Comparison of ENCODE assay signal across 8 cellular contexts in the genomic region with DNA sequence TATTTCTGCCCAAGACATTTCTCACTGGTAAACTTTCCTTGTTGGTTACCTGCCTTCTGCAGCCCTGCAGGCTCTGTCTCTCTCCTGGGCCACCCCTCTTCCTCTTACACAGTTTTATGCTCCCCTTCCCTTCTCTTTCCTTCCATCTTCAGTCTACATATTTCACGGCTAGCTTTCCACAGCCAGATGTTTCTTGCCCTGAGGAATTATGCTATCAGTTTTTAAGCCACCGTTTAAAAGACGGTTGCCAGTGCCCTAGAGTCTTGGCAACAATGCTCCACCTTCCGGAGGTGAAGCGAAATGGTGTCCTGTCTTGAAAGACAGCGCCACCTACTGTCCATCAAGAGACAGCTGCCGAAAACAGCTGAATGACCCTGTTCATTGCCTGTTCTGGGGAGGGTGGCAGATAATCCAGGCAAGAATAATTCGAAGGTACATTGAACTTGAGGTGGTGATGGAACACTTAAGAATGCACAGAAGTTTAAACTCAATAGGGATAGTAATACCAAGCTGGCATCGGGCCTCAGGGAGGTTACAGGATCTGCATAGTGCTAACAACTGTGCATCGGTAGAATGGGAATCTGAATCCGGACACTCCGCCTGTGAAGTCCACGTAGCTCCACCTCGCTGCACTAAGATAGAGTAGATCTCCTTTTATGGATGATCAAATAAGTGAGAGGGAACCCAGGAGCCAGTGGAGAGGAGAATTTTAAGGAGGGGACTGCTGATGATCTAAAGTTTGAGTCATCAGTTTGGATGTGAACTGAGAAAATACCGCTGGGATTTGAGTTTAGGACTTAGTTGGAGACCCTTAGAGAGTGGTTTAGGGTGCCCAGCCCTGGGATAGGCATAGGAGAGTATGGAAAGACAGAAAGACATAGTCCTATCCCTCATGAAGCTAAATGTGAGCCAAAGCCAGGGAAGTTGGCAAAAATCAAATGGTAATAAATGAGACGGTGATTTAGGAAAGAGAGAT. TPM values are rescaled to one million over a fixed set of nuclear protein-coding genes. Genes with fewer than 3 reads are reported as not detected.
A peak's percentile ranks its signal among the peaks of the same experiment; 100 is the strongest.
DNase-seq lines count a peak whose midpoint lies in the region; ATAC-seq, FAIRE-seq and TF ChIP-seq lines count a peak whose summit lies in the region.

No MANE protein-coding gene starts in this region.

- TF ChIP-seq CTCF in HEK293 (tag by site-specific recombination; IDR thresholded peaks at IDR 0.05), result peak; percentile 98
- TF ChIP-seq CTCF in activated B cell treated with CpG ODN at 0.5 μM for 24 hours (IDR thresholded peaks at IDR 0.05), result peak; percentile 83
- TF ChIP-seq CTCF in cardiac fibroblast (IDR thresholded peaks at IDR 0.05; ENCODE audit: low read depth, low read length), result peak; percentile 100

- H3K36me3 Mint-ChIP-seq in activated B cell treated with CpG ODN at 0.5 μM for 24 hours (ENCODE audit: low read depth), result no peaks in the 10 kb centered on the region

- H3K4me3 ChIP-seq in HEK293 (ENCODE audit: low read depth, low read length) (no peak overlapping the region), cardiac fibroblast (replicated peaks in 1 of 2; ENCODE audit: low read depth in 2 of 2, low read length in 2 of 2) (no peak overlapping the region)

- H3K27ac ChIP-seq in HEK293 (ENCODE audit: extremely low read depth, low read depth, low read length), result no peak overlapping the region

- H3K4me3 Mint-ChIP-seq in activated B cell treated with CpG ODN at 0.5 μM for 24 hours, result no peak overlapping the region

- peaks cover 15% of the 10 kb centered on the region for H3K4me1 Mint-ChIP-seq in activated B cell treated with CpG ODN at 0.5 μM for 24 hours

- DNase-seq in DMS153 (lab: John Stamatoyannopoulos, UW) (peak; percentile 77), NCI-H226 (peak; percentile 63), activated B cell treated with CpG ODN at 0.5 μM for 24 hours (no peak), cardiac fibroblast (ENCODE audit: low read depth in 2 of 2) (peak; percentile 87 to 90)
- DNase-seq in stimulated activated CD4-positive, alpha-beta T cell treated with anti-CD3 and anti-CD28 coated beads, Interleukin-15, amount 100 ng/mL, for 48 hours (ENCODE audit: low read depth in 2 of 2), result peak; percentile 48 to 49

- H3K27ac Mint-ChIP-seq in activated B cell treated with CpG ODN at 0.5 μM for 24 hours, result no peak overlapping the region

- CTCF ChIA-PET in HEK293 (lab: Yijun Ruan, JAX) (interaction anchor here (0.5 to 8.4 kb wide), 65 partner anchors 8 to 637 kb away, joined by 3 to 200 read pairs (median 5); partner anchors contain the start of genes PPP1R11, TRIM10, TRIM15 and TRIM26), activated B cell treated with CpG ODN at 0.5 μM for 24 hours (lab: Charles Lee) (interaction anchor here (0.5 to 5.5 kb wide), 24 partner anchors 9 to 483 kb away, joined by 3 to 138 read pairs (median 4); partner anchors contain the start of gene POLR1H)

- no peaks in the 10 kb centered on the region for H3K9me3 Mint-ChIP-seq in activated B cell treated with CpG ODN at 0.5 μM for 24 hours

- POLR2A ChIA-PET in HEK293 (lab: Yijun Ruan, JAX) (interaction anchor here (1.2 to 3.2 kb wide), 5 partner anchors 23 to 82 kb away, joined by 3 to 20 read pairs (median 5); partner anchors contain the start of genes POLR1H and TRIM26), activated B cell treated with CpG ODN at 0.5 μM for 24 hours (lab: Charles Lee) (interaction anchor here (1.2 kb wide), 1 partner anchor 28 kb away, joined by 5 read pairs; no protein-coding TSS in a partner anchor)

- TF ChIP-seq POLR2A in GM18505 (IDR thresholded peaks at IDR 0.05; ENCODE audit: borderline replicate concordance, extremely low read depth, insufficient read depth, insufficient read length), result no peak

- ATAC-seq in activated B cell treated with CpG ODN at 0.5 μM for 24 hours (ENCODE audit: low read depth) (peak; percentile 89), GM18505 (IDR thresholded peaks at IDR 0.05; ENCODE audit: unreplicated experiment) (no peak)

- H3K4me1 ChIP-seq in HEK293 (ENCODE audit: control insufficient read depth, insufficient read depth, low read length), result no peaks in the 10 kb centered on the region

- FAIRE-seq in islet of Langerhans (lab: Jason Lieb, UNC), result peak; percentile 81

- H3K36me3 ChIP-seq in HEK293 (ENCODE audit: control insufficient read depth in 2 of 2, insufficient read depth in 1 of 2, low read length in 2 of 2), result no peaks in the 10 kb centered on the region

- no peaks in the 10 kb centered on the region for H3K9me3 ChIP-seq in HEK293 (ENCODE audit: control insufficient read depth, insufficient read depth, low read depth, low read length)

- peaks cover 62% of the 10 kb centered on the region for H3K27me3 Mint-ChIP-seq in activated B cell treated with CpG ODN at 0.5 μM for 24 hours

- intact Hi-C loops in activated B cell treated with CpG ODN at 0.5 μM for 24 hours (cut with micrococcal nuclease), result loop anchor here (1.0 kb wide), 4 partner anchors 28 to 393 kb away; no protein-coding TSS in a partner anchor

TF ChIP-seq in HEK293, 187 proteins besides CTCF, POLR2A, EP300 and RAD21 (continues in another document):
- TF ChIP-seq ZNF660 (tag by site-specific recombination; IDR thresholded peaks at IDR 0.05), result peak; percentile 92
- TF ChIP-seq ZNF24 (tag by site-specific recombination; IDR thresholded peaks at IDR 0.05), result no peak; the same call in 1 of the 2 replicates
- TF ChIP-seq MEIS1 (CRISPR knock-in tag; IDR thresholded peaks at IDR 0.05; ENCODE audit: borderline replicate concordance), result no peak
- peak; percentile 75 for TF ChIP-seq ZBTB20 (tag by site-specific recombination; IDR thresholded peaks at IDR 0.05)
- TF ChIP-seq ZNF654 (tag by site-specific recombination; IDR thresholded peaks at IDR 0.05; ENCODE audit: low read depth), result peak; percentile 98
- TF ChIP-seq ZNF623 (tag by site-specific recombination; IDR thresholded peaks at IDR 0.05), result no peak
- TF ChIP-seq, protein P1, sequence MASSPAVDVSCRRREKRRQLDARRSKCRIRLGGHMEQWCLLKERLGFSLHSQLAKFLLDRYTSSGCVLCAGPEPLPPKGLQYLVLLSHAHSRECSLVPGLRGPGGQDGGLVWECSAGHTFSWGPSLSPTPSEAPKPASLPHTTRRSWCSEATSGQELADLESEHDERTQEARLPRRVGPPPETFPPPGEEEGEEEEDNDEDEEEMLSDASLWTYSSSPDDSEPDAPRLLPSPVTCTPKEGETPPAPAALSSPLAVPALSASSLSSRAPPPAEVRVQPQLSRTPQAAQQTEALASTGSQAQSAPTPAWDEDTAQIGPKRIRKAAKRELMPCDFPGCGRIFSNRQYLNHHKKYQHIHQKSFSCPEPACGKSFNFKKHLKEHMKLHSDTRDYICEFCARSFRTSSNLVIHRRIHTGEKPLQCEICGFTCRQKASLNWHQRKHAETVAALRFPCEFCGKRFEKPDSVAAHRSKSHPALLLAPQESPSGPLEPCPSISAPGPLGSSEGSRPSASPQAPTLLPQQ (tag by site-specific recombination; IDR thresholded peaks at IDR 0.05), result 0 out of 2 replicates have a peak, but pooled peaks have one; percentile 25
- peak; percentile 78 for TF ChIP-seq TRIM28 (IDR thresholded peaks at IDR 0.05; ENCODE audit: borderline replicate concordance, low read length)
- no peak for TF ChIP-seq ZNF416 (tag by site-specific recombination; IDR thresholded peaks at IDR 0.05)
- TF ChIP-seq BCL11B (tag by site-specific recombination; IDR thresholded peaks at IDR 0.05; ENCODE audit: low read depth), result no peak
- peak; percentile 8; the same call in 1 of the 2 replicates for TF ChIP-seq ZXDB (tag by site-specific recombination; IDR thresholded peaks at IDR 0.05)
- TF ChIP-seq ZNF324 (tag by site-specific recombination; IDR thresholded peaks at IDR 0.05), result peak; percentile 42; the same call in 1 of the 2 replicates
- TF ChIP-seq ZNF146 (tag by site-specific recombination; IDR thresholded peaks at IDR 0.05), result no peak
- peak; percentile 87 for TF ChIP-seq ZNF600 (tag by site-specific recombination; IDR thresholded peaks at IDR 0.05)
- peak; percentile 45 for TF ChIP-seq SP7 (tag by site-specific recombination; IDR thresholded peaks at IDR 0.05)
- TF ChIP-seq FEZF1 (tag by site-specific recombination; IDR thresholded peaks at IDR 0.05), result 0 out of 2 replicates have a peak, but pooled peaks have one; percentile 27
- peak; percentile 89 for TF ChIP-seq ZNF335 (tag by site-specific recombination; conservative IDR thresholded peaks at IDR 0.05)
- no peak for TF ChIP-seq ZNF707 (tag by site-specific recombination; IDR thresholded peaks at IDR 0.05)
- TF ChIP-seq, protein P2, sequence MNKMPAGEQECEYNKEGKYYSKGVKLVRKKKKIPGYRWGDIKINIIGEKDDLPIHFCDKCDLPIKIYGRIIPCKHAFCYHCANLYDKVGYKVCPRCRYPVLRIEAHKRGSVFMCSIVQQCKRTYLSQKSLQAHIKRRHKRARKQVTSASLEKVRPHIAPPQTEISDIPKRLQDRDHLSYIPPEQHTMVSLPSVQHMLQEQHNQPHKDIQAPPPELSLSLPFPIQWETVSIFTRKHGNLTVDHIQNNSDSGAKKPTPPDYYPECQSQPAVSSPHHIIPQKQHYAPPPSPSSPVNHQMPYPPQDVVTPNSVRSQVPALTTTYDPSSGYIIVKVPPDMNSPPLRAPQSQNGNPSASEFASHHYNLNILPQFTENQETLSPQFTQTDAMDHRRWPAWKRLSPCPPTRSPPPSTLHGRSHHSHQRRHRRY (tag by site-specific recombination; IDR thresholded peaks at IDR 0.05), result no peak
- TF ChIP-seq ZNF133 (tag by site-specific recombination; IDR thresholded peaks at IDR 0.05), result no peak

RNA-seq across cellular contexts. Expression of gene TRIM40, which starts 4.8 kb away (rescaled TPM):
- not detected in 2 replicates for total RNA-seq in activated B cell treated with CpG ODN at 0.5 μM for 24 hours

RNA-seq across cellular contexts. Expression of gene TRIM31, which starts 18.3 kb away (rescaled TPM):
- total RNA-seq in activated B cell treated with CpG ODN at 0.5 μM for 24 hours, result not detected in 2 replicates

RNA-seq across cellular contexts. Expression of gene TRIM10, which starts 29.8 kb away (rescaled TPM):
- not detected in 2 replicates for total RNA-seq in activated B cell treated with CpG ODN at 0.5 μM for 24 hours

RNA-seq across cellular contexts. Expression of gene TRIM15, which starts 32.2 kb away (rescaled TPM):
- not detected in 2 replicates for total RNA-seq in activated B cell treated with CpG ODN at 0.5 μM for 24 hours

RNA-seq across cellular contexts. Expression of gene RNF39, which starts 55.6 kb away (rescaled TPM):
- not detected in 2 replicates for total RNA-seq in activated B cell treated with CpG ODN at 0.5 μM for 24 hours
